Comparison of ENCODE assay signal across 8 cellular contexts in genomic region chr1:244048566-244049141, GRCh38. TPM values are rescaled to one million over a fixed set of nuclear protein-coding genes. Genes with fewer than 3 reads are reported as not detected.
A peak's percentile ranks its signal among the peaks of the same experiment; 100 is the strongest.
DNase-seq lines count a peak whose midpoint lies in the region; ATAC-seq, FAIRE-seq and TF ChIP-seq lines count a peak whose summit lies in the region.

No MANE protein-coding gene starts in this region.

- no peaks in the 10 kb centered on the region for H3K27me3 ChIP-seq in A673 (replicated peaks; ENCODE audit: insufficient read depth, low read depth, low read length, poor library complexity)

- no TSS peak for BruUV-seq in A673 (replicated peaks; lab: Mats Ljungman, UMichigan)

- CTCF ChIA-PET in A673 (lab: Charles Lee): interaction anchor here (0.6 kb wide), 2 partner anchors 10 to 20 kb away, joined by 3 read pairs; no protein-coding TSS in a partner anchor

- DNase-seq in A673 (ENCODE audit: low spot score) (no peak), GM19239 (ENCODE audit: insufficient read length, low spot score) (no peak), memory B cell (ENCODE audit: low spot score in 2 of 2) (peak in 1 of 2 donors; percentile 62), SW 1271 (lab: John Stamatoyannopoulos, UW) (no peak), iPS-NIHi7 (ENCODE audit: extremely low spot score) (no peak), D341Med (ENCODE audit: low spot score) (no peak)
- DNase-seq in activated naive CD8-positive, alpha-beta T cell treated with anti-CD3 and anti-CD28 coated beads, Interleukin-2, amount 50 U/mL, for 24 hours: peak; percentile 35

- peak; percentile 42 for FAIRE-seq in GM19239 (lab: Jason Lieb, UNC)

- no peak overlapping the region for H3K27ac Mint-ChIP-seq in activated naive CD8-positive, alpha-beta T cell treated with anti-CD3 and anti-CD28 coated beads, Interleukin-2, amount 50 U/mL, for 24 hours
- peak overlapping the region; percentile 100 for H3K27ac Mint-ChIP-seq in memory B cell

- TF ChIP-seq CTCF in A673 (conservative IDR thresholded peaks at IDR 0.05; ENCODE audit: low read depth, low read length): no peak

- H3K4me3 Mint-ChIP-seq in activated naive CD8-positive, alpha-beta T cell treated with anti-CD3 and anti-CD28 coated beads, Interleukin-2, amount 50 U/mL, for 24 hours: peak overlapping the region; percentile 94
- H3K4me3 Mint-ChIP-seq in memory B cell: peak overlapping the region; percentile 93

- intact Hi-C loops in A673 (cut with micrococcal nuclease; ENCODE audit: unreplicated experiment): loop anchor here (2.0 kb wide), 1 partner anchor 224 kb away; no protein-coding TSS in a partner anchor

- H3K4me1 Mint-ChIP-seq in activated naive CD8-positive, alpha-beta T cell treated with anti-CD3 and anti-CD28 coated beads, Interleukin-2, amount 50 U/mL, for 24 hours: peaks cover 26% of the 10 kb centered on the region
- H3K4me1 Mint-ChIP-seq in memory B cell: peaks cover 21% of the 10 kb centered on the region

- H3K36me3 ChIP-seq in A673 (ENCODE audit: insufficient read depth, low read length, poor library complexity, severe bottlenecking): no peaks in the 10 kb centered on the region

- peaks cover 32% of the 10 kb centered on the region for H3K4me1 ChIP-seq in A673 (ENCODE audit: insufficient read depth, low read length, poor library complexity, severe bottlenecking)

- no peak overlapping the region for H3K27ac ChIP-seq in A673 (ENCODE audit: low read depth, low read length, poor library complexity, severe bottlenecking)

- ATAC-seq in activated naive CD8-positive, alpha-beta T cell treated with anti-CD3 and anti-CD28 coated beads, Interleukin-2, amount 50 U/mL, for 24 hours: no peak
- ATAC-seq in memory B cell (ENCODE audit: low read depth) (no peak), HG03521 (IDR thresholded peaks at IDR 0.05; ENCODE audit: unreplicated experiment) (no peak)

- H3K9me3 Mint-ChIP-seq in activated naive CD8-positive, alpha-beta T cell treated with anti-CD3 and anti-CD28 coated beads, Interleukin-2, amount 50 U/mL, for 24 hours: no peaks in the 10 kb centered on the region
- H3K9me3 Mint-ChIP-seq in memory B cell: no peaks in the 10 kb centered on the region

- H3K9me3 ChIP-seq in A673 (ENCODE audit: low read depth, low read length, poor library complexity, severe bottlenecking): no peaks in the 10 kb centered on the region

- no peaks in the 10 kb centered on the region for H3K36me3 Mint-ChIP-seq in activated naive CD8-positive, alpha-beta T cell treated with anti-CD3 and anti-CD28 coated beads, Interleukin-2, amount 50 U/mL, for 24 hours (ENCODE audit: low read depth)
- peaks cover 2% of the 10 kb centered on the region for H3K36me3 Mint-ChIP-seq in memory B cell

- no peaks in the 10 kb centered on the region for H3K27me3 Mint-ChIP-seq in activated naive CD8-positive, alpha-beta T cell treated with anti-CD3 and anti-CD28 coated beads, Interleukin-2, amount 50 U/mL, for 24 hours
- no peaks in the 10 kb centered on the region for H3K27me3 Mint-ChIP-seq in memory B cell

- POLR2A ChIA-PET in A673 (lab: Charles Lee; ENCODE audit: low non-redundant PET): no interaction called here

- peak overlapping the region; percentile 61 for H3K4me3 ChIP-seq in A673 (ENCODE audit: low read depth, low read length, poor library complexity, severe bottlenecking)

RNA-seq across cellular contexts. Expression of gene ZBTB18, which starts 2.4 kb away (rescaled TPM):
- 15.2 and 15.5 TPM in 2 replicates for total RNA-seq in A673 (2021)
